Comparison of ENCODE assay signal across 16 cellular contexts in the genomic region with DNA sequence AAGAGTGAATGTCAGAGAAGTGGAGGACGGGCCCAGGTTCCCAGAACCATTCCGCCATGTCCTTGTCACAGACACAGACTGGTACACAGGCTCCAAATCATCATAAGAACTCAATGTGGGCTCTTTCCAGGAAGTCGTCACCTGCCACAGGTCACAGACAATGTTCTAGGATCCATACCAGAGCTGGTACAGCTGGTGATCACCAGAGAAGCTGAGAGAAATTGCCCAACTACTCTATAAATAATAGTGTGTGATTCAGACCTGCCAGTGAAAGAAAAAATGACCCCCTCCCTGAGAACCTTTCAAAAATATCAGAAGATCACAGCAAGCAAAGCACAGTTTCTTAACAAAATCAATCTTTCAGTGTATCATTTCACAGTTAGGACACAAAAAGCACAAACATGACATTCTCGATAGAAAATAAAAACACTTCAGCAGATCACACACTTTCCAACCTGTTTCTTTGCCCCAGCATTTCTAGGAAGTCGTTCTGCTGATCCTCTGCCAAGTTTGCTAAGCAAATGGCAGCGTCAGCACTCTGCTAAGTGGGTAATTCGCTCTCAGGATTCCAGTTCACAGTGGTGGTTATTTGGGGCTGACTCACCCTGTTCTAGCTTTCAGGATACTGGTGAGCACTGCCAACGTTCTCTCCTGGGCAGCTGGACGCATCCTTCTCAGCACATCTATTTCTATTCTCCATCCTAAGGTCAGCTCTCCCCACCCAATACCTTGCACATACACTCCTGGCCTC.
DNase-seq lines count a peak whose midpoint lies in the region; ATAC-seq, FAIRE-seq and TF ChIP-seq lines count a peak whose summit lies in the region.
"Had no signal": no experiment of that assay in that cellular context is flagged by ENCODE, and none has a peak within 500 bp of the region (broad histone marks: within the 10 kb centered on the region; RNA-seq: fewer than 3 reads in every experiment).

No MANE protein-coding gene starts in this region.

- TF ChIP-seq CTCF in right atrium auricular region (IDR thresholded peaks at IDR 0.05) = no peak
- TF ChIP-seq CTCF in left lung (IDR thresholded peaks at IDR 0.05) = no peak
- TF ChIP-seq CTCF in vagina (IDR thresholded peaks at IDR 0.05) = no peak
- no peak for TF ChIP-seq CTCF in colonic mucosa (IDR thresholded peaks at IDR 0.05)

- H3K27me3 ChIP-seq in right atrium auricular region (no peaks in the 10 kb centered on the region), left lung (no peaks in the 10 kb centered on the region), vagina (no peaks in the 10 kb centered on the region), colonic mucosa (no peaks in the 10 kb centered on the region)
- H3K27me3 ChIP-seq: right lobe of liver, transverse colon had no signal

- peak; percentile 31 for ATAC-seq in Right ventricle myocardium inferior
- ATAC-seq in left lung = peak; percentile 96
- no peak for ATAC-seq in GM21381 (IDR thresholded peaks at IDR 0.05; ENCODE audit: unreplicated experiment)
- ATAC-seq: mucosa of descending colon had no signal

- H3K36me3 ChIP-seq in right atrium auricular region (no peaks in the 10 kb centered on the region), left lung (no peaks in the 10 kb centered on the region), vagina (no peaks in the 10 kb centered on the region), colonic mucosa (no peaks in the 10 kb centered on the region)
- H3K36me3 ChIP-seq: right lobe of liver, transverse colon had no signal

- no peak overlapping the region for H3K9ac ChIP-seq in colonic mucosa (ENCODE audit: low read depth in 2 of 2, low read length in 2 of 2)

- intact Hi-C loops in Right ventricle myocardium inferior (cut with DNase I) (no loop called here), left lung (cut with DNase I) (no loop called here), vagina (cut with DNase I) (no loop called here), colonic mucosa (cut with DNase I) (no loop called here)

- H3K4me3 ChIP-seq in right atrium auricular region (no peak overlapping the region), left lung (no peak overlapping the region), vagina (no peak overlapping the region), colonic mucosa (no peak overlapping the region)
- H3K4me3 ChIP-seq: mucosa of descending colon, right lobe of liver, transverse colon had no signal

- FAIRE-seq in frontal cortex (lab: Jason Lieb, UNC) = no peak
- FAIRE-seq: endothelial cell of umbilical vein had no signal

- H3K4me1 ChIP-seq in right atrium auricular region (peaks cover 0 to 9% of the 10 kb centered on the region in 2 donors), left lung (no peaks in the 10 kb centered on the region), vagina (peaks cover 16% of the 10 kb centered on the region), colonic mucosa (no peaks in the 10 kb centered on the region)
- H3K4me1 ChIP-seq: right lobe of liver, transverse colon had no signal

- H3K27ac ChIP-seq in right atrium auricular region (no peak overlapping the region), left lung (no peak overlapping the region), vagina (peak overlapping the region; percentile 55), colonic mucosa (no peak overlapping the region)
- H3K27ac ChIP-seq: right lobe of liver, transverse colon had no signal

- TF ChIP-seq POLR2A in vagina (IDR thresholded peaks at IDR 0.05) = no peak

- DNase-seq in Right ventricle myocardium inferior (ENCODE audit: missing footprints) (no peak), right atrium auricular region (ENCODE audit: low spot score) (no peak), RPMI7951 (ENCODE audit: low read depth) (peak; percentile 26), left lung (no peak), vagina (ENCODE audit: extremely low spot score in 2 of 2) (no peak), frontal cortex (ENCODE audit: low spot score in 2 of 2) (no peak), colonic mucosa (no peak)
- DNase-seq: central memory CD4-positive, alpha-beta T cell; GF-D8; NCI-H524 treated with DMSO at 0.1 percent for 48 hours; SW 1271; transverse colon had no signal

- H3K9me3 ChIP-seq in right atrium auricular region (no peaks in the 10 kb centered on the region), left lung (no peaks in the 10 kb centered on the region), vagina (no peaks in the 10 kb centered on the region), colonic mucosa (no peaks in the 10 kb centered on the region)
- H3K9me3 ChIP-seq: mucosa of descending colon, right lobe of liver, transverse colon had no signal
